Comparison of ENCODE assay signal across 8 cellular contexts in the genomic region with DNA sequence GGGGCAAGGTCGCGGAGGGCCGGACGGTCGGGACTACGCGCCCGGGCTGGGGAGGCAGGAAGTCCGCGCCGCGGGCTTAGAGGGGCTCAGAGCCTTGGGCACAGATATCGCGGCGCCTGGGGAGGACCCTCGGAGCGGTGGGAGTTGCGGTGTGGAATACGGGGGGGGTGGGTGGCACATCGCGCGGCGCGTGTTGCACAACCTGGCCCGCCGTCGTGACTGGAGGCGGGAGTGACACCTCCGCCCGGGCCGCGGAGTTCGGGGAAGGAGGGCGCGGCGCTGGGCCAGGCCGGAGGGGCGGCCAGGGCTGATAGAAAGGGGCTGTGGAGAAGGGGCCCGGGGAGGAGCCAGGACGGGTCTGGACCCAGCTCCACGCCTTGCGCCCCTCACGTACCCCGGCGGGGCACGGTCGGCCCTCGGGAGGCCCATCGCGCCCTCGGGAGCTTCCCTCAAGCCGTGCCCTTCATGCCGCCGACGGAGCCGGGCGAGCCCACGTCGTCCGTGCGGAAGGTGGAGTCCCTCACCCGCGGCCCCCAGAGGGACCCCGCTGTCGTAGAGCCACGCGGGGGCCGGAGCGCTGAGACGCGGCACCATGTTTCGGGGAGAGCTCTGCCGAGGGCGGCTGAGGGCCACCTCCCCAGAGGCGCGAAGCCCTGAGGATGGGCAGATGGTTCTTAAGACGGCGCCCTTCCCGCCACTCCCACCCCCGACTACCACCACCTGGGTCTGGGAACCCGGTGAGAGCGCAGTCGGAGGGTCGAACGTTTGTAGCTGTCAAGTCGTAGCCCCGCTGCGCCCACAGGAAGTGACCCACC. TPM values are rescaled to one million over a fixed set of nuclear protein-coding genes. Genes with fewer than 3 reads are reported as not detected.
DNase-seq lines count a peak whose midpoint lies in the region; ATAC-seq, FAIRE-seq and TF ChIP-seq lines count a peak whose summit lies in the region.

No MANE protein-coding gene starts in this region.

- WGBS in mesodermal cell (ENCODE audit: insufficient coverage in 2 of 2), 2 experiments: 2 to 3% methylated on average over 59 to 83 of the region's 88 CpGs
- WGBS in thymus: 2% methylated on average over 88 of the region's 88 CpGs

- H3K79me2 ChIP-seq in SU-DHL-6 (ENCODE audit: insufficient read depth, low read length): no peaks in the 10 kb centered on the region

- H2AFZ ChIP-seq in SU-DHL-6 (ENCODE audit: low read depth, low read length, severe bottlenecking): peak overlapping the region; percentile 87

- H3K4me2 ChIP-seq in SU-DHL-6 (ENCODE audit: low read depth, low read length, poor library complexity, severe bottlenecking): peak overlapping the region; percentile 62

- peak overlapping the region; percentile 81 for H3K9ac ChIP-seq in SU-DHL-6 (ENCODE audit: low read length)

- H3K27ac ChIP-seq in SU-DHL-6 (ENCODE audit: low read depth, low read length): 0 out of 2 replicates have a peak overlapping the region, but pooled peaks have one; percentile 32
- H3K27ac ChIP-seq in coronary artery: peak overlapping the region; percentile 84 to 95
- no peak overlapping the region for H3K27ac ChIP-seq in mesodermal cell (ENCODE audit: low read depth, low read length, severe bottlenecking)
- peak overlapping the region; percentile 98 for H3K27ac ChIP-seq in thymus (ENCODE audit: low read depth)

- H3K9me3 ChIP-seq in SU-DHL-6 (ENCODE audit: insufficient read depth, low read length) (no peaks in the 10 kb centered on the region), mesodermal cell (ENCODE audit: control insufficient read depth, low read length) (no peaks in the 10 kb centered on the region), thymus (ENCODE audit: control insufficient read depth) (no peaks in the 10 kb centered on the region)

- no peaks in the 10 kb centered on the region for H3K9me2 ChIP-seq in SU-DHL-6 (replicated peaks; ENCODE audit: insufficient read depth, low read length)

- H3K4me1 ChIP-seq in mesodermal cell (ENCODE audit: control insufficient read depth, insufficient read depth, low read length, poor library complexity, severe bottlenecking) (no peaks in the 10 kb centered on the region), thymus (ENCODE audit: control insufficient read depth, insufficient read depth, low read length) (peaks cover 19% of the 10 kb centered on the region)

- H3F3A ChIP-seq in SU-DHL-6 (ENCODE audit: insufficient read depth): 0 out of 2 replicates have a peak, but pooled peaks cover 3% of the 10 kb centered on the region

- peak; percentile 11 for ATAC-seq in GM21619 (IDR thresholded peaks at IDR 0.05; ENCODE audit: unreplicated experiment)

- H3K27me3 ChIP-seq in SU-DHL-6 (ENCODE audit: low read length) (no peaks in the 10 kb centered on the region), thymus (ENCODE audit: control insufficient read depth, insufficient read depth) (no peaks in the 10 kb centered on the region)

- TF ChIP-seq CTCF in SU-DHL-6 (IDR thresholded peaks at IDR 0.05; ENCODE audit: insufficient read depth, low read length, poor library complexity, severe bottlenecking): no peak
- TF ChIP-seq CTCF in coronary artery (IDR thresholded peaks at IDR 0.05): no peak

- H3K36me3 ChIP-seq in SU-DHL-6 (ENCODE audit: low read length) (no peaks in the 10 kb centered on the region), mesodermal cell (ENCODE audit: control insufficient read depth, insufficient read depth, low read length) (no peaks in the 10 kb centered on the region), thymus (ENCODE audit: control insufficient read depth, insufficient read depth) (peaks cover 5% of the 10 kb centered on the region)

- FAIRE-seq in GM19239 (lab: Jason Lieb, UNC): no peak

- peak; percentile 36 for DNase-seq in AG08395 (ENCODE audit: low spot score)
- peak; percentile 76 for DNase-seq in coronary artery (ENCODE audit: low spot score)
- DNase-seq in GM19239 (ENCODE audit: insufficient read length, low spot score): no peak
- no peak for DNase-seq in SIG-M5 (lab: John Stamatoyannopoulos, UW)

- H3K4me3 ChIP-seq in SU-DHL-6 (ENCODE audit: insufficient read depth, low read length, poor library complexity, severe bottlenecking) (peak overlapping the region; percentile 72), coronary artery (peak overlapping the region; percentile 94), mesodermal cell (ENCODE audit: extremely low read depth, insufficient read depth, low read length, poor library complexity, severe bottlenecking) (peak overlapping the region; percentile 76), thymus (ENCODE audit: low read length) (peak overlapping the region; percentile 95)

- H4K20me1 ChIP-seq in SU-DHL-6 (ENCODE audit: low read depth, low read length): no peaks in the 10 kb centered on the region

RNA-seq across cellular contexts. Expression of a gene that starts 0.7 kb away (rescaled TPM):
- 8.9 TPM for polyA plus RNA-seq in mesodermal cell (2013, experiment 1 of 2)
- 6.2 TPM for polyA plus RNA-seq in mesodermal cell (2013, experiment 2 of 2)
- polyA plus RNA-seq in thymus: 11.3 TPM

RNA-seq across cellular contexts. Expression of a gene that starts 35.7 kb away (rescaled TPM):
- 4.0 TPM for polyA plus RNA-seq in mesodermal cell (2013, experiment 1 of 2)
- polyA plus RNA-seq in mesodermal cell (2013, experiment 2 of 2): 3.1 TPM
- polyA plus RNA-seq in thymus: 0.23 TPM

Comparison
In these comparisons a context has a peak if more than half of its experiments do, and no peak if none do; other contexts are left out.
1. DNase-seq: peak in AG08395 (single experiment) and coronary artery (single experiment); none in GM19239 (single experiment) and SIG-M5 (single experiment).
2. Peak in every context shown above with its lines, with median percentiles within 50 percentile points of each other: H3K4me3 ChIP-seq.